In genomic region chr17:47894498-47895253, GRCh38 we compare ENCODE assay signal across 8 cellular contexts. TPM values are rescaled to one million over a fixed set of nuclear protein-coding genes. Genes with fewer than 3 reads are reported as not detected.
DNase-seq lines count a peak whose midpoint lies in the region; ATAC-seq and TF ChIP-seq lines count a peak whose summit lies in the region.

No MANE protein-coding gene starts in this region.

- H3K27me3 Mint-ChIP-seq in CD8-positive, alpha-beta memory T cell: peaks cover 0 to 1% of the 10 kb centered on the region in 2 donors

- ATAC-seq in Panc1: no peak
- ATAC-seq in HG02642 (IDR thresholded peaks at IDR 0.05; ENCODE audit: poor library complexity, unreplicated experiment): no peak

- no peaks in the 10 kb centered on the region for H3K9me3 Mint-ChIP-seq in CD8-positive, alpha-beta memory T cell

- H3K36me3 ChIP-seq in CD8-positive, alpha-beta memory T cell (ENCODE audit: insufficient read depth, low read length): peaks cover 5% of the 10 kb centered on the region
- H3K36me3 ChIP-seq in Panc1 (ENCODE audit: control insufficient read depth, insufficient read depth, low read length): no peaks in the 10 kb centered on the region; the same call in 1 of the 2 replicates
- H3K36me3 ChIP-seq in osteoblast (ENCODE audit: insufficient read depth, low read length): no peaks in the 10 kb centered on the region

- H3K4me1 ChIP-seq in CD8-positive, alpha-beta memory T cell (ENCODE audit: insufficient read depth, low read length): peaks cover 30% of the 10 kb centered on the region
- H3K4me1 ChIP-seq in Panc1 (ENCODE audit: control insufficient read depth, insufficient read depth, low read length): peaks cover 9% of the 10 kb centered on the region; the same call in 1 of the 2 replicates
- H3K4me1 ChIP-seq in osteoblast (ENCODE audit: insufficient read depth, low read length): peaks cover 23% of the 10 kb centered on the region

- peak overlapping the region; percentile 85 for H3K4me3 ChIP-seq in CD8-positive, alpha-beta memory T cell (ENCODE audit: low read length)
- peak overlapping the region; percentile 82 to 98 for H3K4me3 ChIP-seq in Panc1 (ENCODE audit: low read depth in 2 of 2, low read length in 2 of 2)
- H3K4me3 ChIP-seq in osteoblast (ENCODE audit: insufficient read depth, low read length): peak overlapping the region; percentile 84

- no peak for TF ChIP-seq CTCF in Panc1 (IDR thresholded peaks at IDR 0.05)
- peak; percentile 12 for TF ChIP-seq CTCF in osteoblast (IDR thresholded peaks at IDR 0.05; ENCODE audit: extremely low read depth, low read depth, low read length)
- TF ChIP-seq CTCF in GM10248 (IDR thresholded peaks at IDR 0.05; ENCODE audit: control extremely low read depth, extremely low read depth, low read depth, missing control alignments): no peak

- peak overlapping the region; percentile 92 to 99 (median 95) for H3K4me3 Mint-ChIP-seq in CD8-positive, alpha-beta memory T cell

- H3K27me3 ChIP-seq in CD8-positive, alpha-beta memory T cell (ENCODE audit: insufficient read depth, low read length, poor library complexity, severe bottlenecking): no peaks in the 10 kb centered on the region
- no peaks in the 10 kb centered on the region for H3K27me3 ChIP-seq in Panc1 (ENCODE audit: control insufficient read depth, insufficient read depth, low read length)
- no peaks in the 10 kb centered on the region for H3K27me3 ChIP-seq in osteoblast (ENCODE audit: insufficient read depth, low read length)

- intact Hi-C loops in Panc1 (cut with micrococcal nuclease; ENCODE audit: unreplicated experiment): no loop called here

- peak overlapping the region; percentile 88 for H3K27ac ChIP-seq in CD8-positive, alpha-beta memory T cell (ENCODE audit: low read depth, low read length)
- H3K27ac ChIP-seq in Panc1 (ENCODE audit: low read length): peak overlapping the region; percentile 93
- peak overlapping the region; percentile 84 for H3K27ac ChIP-seq in epithelial cell of prostate
- H3K27ac ChIP-seq in osteoblast (ENCODE audit: low read depth, low read length): peak overlapping the region; percentile 65

- peaks cover 0 to 31% (median 4%) of the 10 kb centered on the region in 3 donors for H3K36me3 Mint-ChIP-seq in CD8-positive, alpha-beta memory T cell

- peak overlapping the region; percentile 95 to 100 (median 99) for H3K27ac Mint-ChIP-seq in CD8-positive, alpha-beta memory T cell

- no peaks in the 10 kb centered on the region for H4K20me1 ChIP-seq in osteoblast (ENCODE audit: insufficient read depth, low read length)

- DNase-seq in CD8-positive, alpha-beta memory T cell: no peak
- DNase-seq in Panc1 (ENCODE audit: low read depth, low spot score): no peak
- no peak for DNase-seq in epithelial cell of prostate (ENCODE audit: low read depth, low spot score)
- no peak for DNase-seq in osteoblast (ENCODE audit: insufficient read length, low spot score, missing footprints)
- no peak for DNase-seq in NCI-H1092 (lab: John Stamatoyannopoulos, UW)
- DNase-seq in NCI-H748 (lab: John Stamatoyannopoulos, UW; ENCODE audit: unreplicated experiment): no peak
- no peak for DNase-seq in GM10248 (ENCODE audit: extremely low spot score)

- H2AFZ ChIP-seq in osteoblast (ENCODE audit: low read length): peak overlapping the region; percentile 87

- POLR2A ChIA-PET in CD8-positive, alpha-beta memory T cell (lab: Charles Lee): interaction anchor here (0.6 to 1.8 kb wide), 19 partner anchors 11 to 245 kb away, joined by 3 to 22 read pairs (median 4); partner anchors contain the start of genes CDK5RAP3, KPNB1, LRRC46 and MRPL10
- POLR2A ChIA-PET in Panc1 (lab: Charles Lee): interaction anchor here (0.5 to 1.5 kb wide), 5 partner anchors 11 to 298 kb away, joined by 3 to 14 read pairs (median 5); no protein-coding TSS in a partner anchor
- POLR2A ChIA-PET in GM10248 (lab: Yijun Ruan, JAX): interaction anchor here (0.8 kb wide), 1 partner anchor 35 kb away, joined by 3 read pairs; no protein-coding TSS in a partner anchor

- H3K79me2 ChIP-seq in osteoblast (ENCODE audit: insufficient read depth, low read length): peaks cover 39% of the 10 kb centered on the region

- H3K9me3 ChIP-seq in CD8-positive, alpha-beta memory T cell (ENCODE audit: low read length): no peaks in the 10 kb centered on the region
- no peaks in the 10 kb centered on the region for H3K9me3 ChIP-seq in Panc1 (ENCODE audit: control insufficient read depth, insufficient read depth, low read depth, low read length)
- no peaks in the 10 kb centered on the region for H3K9me3 ChIP-seq in osteoblast (ENCODE audit: low read depth, low read length)

- CTCF ChIA-PET in CD8-positive, alpha-beta memory T cell (lab: Charles Lee): interaction anchor here (1.0 to 12.7 kb wide), 8 partner anchors 46 to 76 kb away, joined by 3 to 314 read pairs (median 4); partner anchors contain the start of genes CDK5RAP3, LRRC46, MRPL10 and PNPO
- CTCF ChIA-PET in Panc1 (lab: Charles Lee) (interaction anchor here (0.6 to 1.3 kb wide), 5 partner anchors 13 to 87 kb away, joined by 3 to 6 read pairs (median 3); partner anchors contain the start of genes CDK5RAP3 and SCRN2), GM10248 (lab: Yijun Ruan, JAX) (interaction anchor here (0.8 to 18.7 kb wide), 11 partner anchors 9 to 127 kb away, joined by 3 to 687 read pairs (median 4); partner anchors contain the start of genes CDK5RAP3, LRRC46, MRPL10 and SCRN2)

- BruUV-seq in Panc1 (replicated peaks; lab: Mats Ljungman, UMichigan): TSS peak; percentile 80

- H3K4me1 Mint-ChIP-seq in CD8-positive, alpha-beta memory T cell: peaks cover 41 to 55% (median 47%) of the 10 kb centered on the region in 3 donors

- H3K4me2 ChIP-seq in osteoblast (ENCODE audit: insufficient read depth, low read length): peak overlapping the region; percentile 93

- in situ Hi-C loops in Panc1 (cut with HindIII; ENCODE audit: low pct_unique_long_range_greater_than_20kb, low sequenced_read_pairs): no loop called here

RNA-seq across cellular contexts. Expression of gene SP2, which starts 1.4 kb away (rescaled TPM):
- total RNA-seq in CD8-positive, alpha-beta memory T cell: 10 to 100 TPM; 21.5 to 22.1 TPM
- 13.4 TPM for polyA plus RNA-seq in CD8-positive, alpha-beta memory T cell
- 25.6 TPM for total RNA-seq in Panc1 (2021; ENCODE audit: unreplicated experiment)
- 32.1 TPM for polyA plus RNA-seq in Panc1 (2012; ENCODE audit: insufficient read length)
- 2.4 and 2.5 TPM in 2 replicates for total RNA-seq in osteoblast

RNA-seq across cellular contexts. Expression of gene SP6, which starts 43.7 kb away (rescaled TPM):
- total RNA-seq in CD8-positive, alpha-beta memory T cell: under 1 TPM; 0.07 to 0.09 TPM
- 0.59 TPM for polyA plus RNA-seq in CD8-positive, alpha-beta memory T cell
- 4.0 TPM for total RNA-seq in Panc1 (2021; ENCODE audit: unreplicated experiment)
- polyA plus RNA-seq in Panc1 (2012; ENCODE audit: insufficient read length): 2.9 TPM
- under 0.01 TPM in 2 replicates for total RNA-seq in osteoblast

RNA-seq across cellular contexts. Expression of gene PNPO, which starts 46.7 kb away (rescaled TPM):
- 10 to 100 TPM; 55.5 to 57.7 TPM for total RNA-seq in CD8-positive, alpha-beta memory T cell
- 20.3 TPM for polyA plus RNA-seq in CD8-positive, alpha-beta memory T cell
- total RNA-seq in Panc1 (2021; ENCODE audit: unreplicated experiment) (20.1 TPM), osteoblast (31.5 and 32.4 TPM in 2 replicates)
- polyA plus RNA-seq in Panc1 (2012; ENCODE audit: insufficient read length): 19.3 TPM

RNA-seq across cellular contexts. Expression of gene SCRN2, which starts 53.6 kb away (rescaled TPM):
- 10 to 100 TPM; 17.3 to 18.0 TPM for total RNA-seq in CD8-positive, alpha-beta memory T cell
- 17.2 TPM for polyA plus RNA-seq in CD8-positive, alpha-beta memory T cell
- total RNA-seq in Panc1 (2021; ENCODE audit: unreplicated experiment): 34.9 TPM
- polyA plus RNA-seq in Panc1 (2012; ENCODE audit: insufficient read length): 52.2 TPM
- 41.0 and 42.7 TPM in 2 replicates for total RNA-seq in osteoblast
